ENCODE assay signal across 8 cellular contexts in the genomic region with DNA sequence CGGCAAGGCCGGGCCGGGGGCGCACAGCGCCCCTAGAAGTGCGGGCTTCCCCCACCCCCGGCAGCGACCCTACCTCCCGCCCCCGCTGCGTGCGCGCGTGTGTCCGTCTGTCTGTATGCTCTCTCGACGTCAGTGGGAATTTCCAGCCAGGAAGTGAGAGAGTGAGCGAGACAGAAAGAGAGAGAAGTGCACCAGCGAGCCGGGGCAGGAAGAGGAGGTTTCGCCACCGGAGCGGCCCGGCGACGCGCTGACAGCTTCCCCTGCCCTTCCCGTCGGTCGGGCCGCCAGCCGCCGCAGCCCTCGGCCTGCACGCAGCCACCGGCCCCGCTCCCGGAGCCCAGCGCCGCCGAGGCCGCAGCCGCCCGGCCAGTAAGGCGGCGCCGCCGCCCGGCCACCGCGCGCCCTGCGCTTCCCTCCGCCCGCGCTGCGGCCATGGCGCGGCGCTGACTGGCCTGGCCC. TPM values are rescaled to one million over a fixed set of nuclear protein-coding genes. Genes with fewer than 3 reads are reported as not detected.
DNase-seq lines count a peak whose midpoint lies in the region; ATAC-seq, FAIRE-seq and TF ChIP-seq lines count a peak whose summit lies in the region.

A gene with protein sequence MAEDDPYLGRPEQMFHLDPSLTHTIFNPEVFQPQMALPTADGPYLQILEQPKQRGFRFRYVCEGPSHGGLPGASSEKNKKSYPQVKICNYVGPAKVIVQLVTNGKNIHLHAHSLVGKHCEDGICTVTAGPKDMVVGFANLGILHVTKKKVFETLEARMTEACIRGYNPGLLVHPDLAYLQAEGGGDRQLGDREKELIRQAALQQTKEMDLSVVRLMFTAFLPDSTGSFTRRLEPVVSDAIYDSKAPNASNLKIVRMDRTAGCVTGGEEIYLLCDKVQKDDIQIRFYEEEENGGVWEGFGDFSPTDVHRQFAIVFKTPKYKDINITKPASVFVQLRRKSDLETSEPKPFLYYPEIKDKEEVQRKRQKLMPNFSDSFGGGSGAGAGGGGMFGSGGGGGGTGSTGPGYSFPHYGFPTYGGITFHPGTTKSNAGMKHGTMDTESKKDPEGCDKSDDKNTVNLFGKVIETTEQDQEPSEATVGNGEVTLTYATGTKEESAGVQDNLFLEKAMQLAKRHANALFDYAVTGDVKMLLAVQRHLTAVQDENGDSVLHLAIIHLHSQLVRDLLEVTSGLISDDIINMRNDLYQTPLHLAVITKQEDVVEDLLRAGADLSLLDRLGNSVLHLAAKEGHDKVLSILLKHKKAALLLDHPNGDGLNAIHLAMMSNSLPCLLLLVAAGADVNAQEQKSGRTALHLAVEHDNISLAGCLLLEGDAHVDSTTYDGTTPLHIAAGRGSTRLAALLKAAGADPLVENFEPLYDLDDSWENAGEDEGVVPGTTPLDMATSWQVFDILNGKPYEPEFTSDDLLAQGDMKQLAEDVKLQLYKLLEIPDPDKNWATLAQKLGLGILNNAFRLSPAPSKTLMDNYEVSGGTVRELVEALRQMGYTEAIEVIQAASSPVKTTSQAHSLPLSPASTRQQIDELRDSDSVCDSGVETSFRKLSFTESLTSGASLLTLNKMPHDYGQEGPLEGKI (plus strand): TSS at position 184 of the 459 bp plus-strand sequence. CDS start 24,160 bp downstream, outside the sequence.

- peak within 1 kb of the TSS; percentile 99 for H3K27ac ChIP-seq in C4-2B
- H3K27ac ChIP-seq in RWPE1: peak within 1 kb of the TSS; percentile 98
- peak within 1 kb of the TSS; percentile 97 to 99 (median 98) for H3K27ac ChIP-seq in gastroesophageal sphincter
- peak within 1 kb of the TSS; percentile 93 for H3K27ac ChIP-seq in temporal lobe (ENCODE audit: low read depth, low read length)

- POLR2A ChIA-PET in RWPE1 (lab: Yijun Ruan, JAX; ENCODE audit: low non-redundant PET): no interaction called here

- peak within 1 kb of the TSS; percentile 44 to 92 for H3K4me3 ChIP-seq in gastroesophageal sphincter

- DNase-seq in GM19239 (ENCODE audit: insufficient read length, low spot score) (peak; percentile 65), RWPE1 (ENCODE audit: low spot score) (peak; percentile 52), activated gamma-delta T cell treated with Interleukin-2 at 50 U/mL for 16 hours (peak; percentile 75), occipital lobe (lab: John Stamatoyannopoulos, UW) (peak; percentile 55)

- WGBS in gastroesophageal sphincter (ENCODE audit: low coverage in 1 of 2), 2 donors: no CpG with 5 or more reads among the region's 60 CpGs

- no peak for TF ChIP-seq EP300 in gastroesophageal sphincter (IDR thresholded peaks at IDR 0.05)

- H3K27me3 ChIP-seq in gastroesophageal sphincter: no peaks in the 10 kb centered on the region

- ATAC-seq in HG03442 (IDR thresholded peaks at IDR 0.05; ENCODE audit: unreplicated experiment) (peak; percentile 62), gastroesophageal sphincter (peak; percentile 78)

- peak in 1 of 2 donors; percentile 29 for TF ChIP-seq POLR2A in gastroesophageal sphincter (IDR thresholded peaks at IDR 0.05)

- H3K36me3 ChIP-seq in gastroesophageal sphincter: no peaks in the 10 kb centered on the region

- TF ChIP-seq CTCF in C4-2B (conservative IDR thresholded peaks at IDR 0.05) (peak; percentile 27), RWPE1 (conservative IDR thresholded peaks at IDR 0.05; ENCODE audit: low read depth) (no peak), gastroesophageal sphincter (IDR thresholded peaks at IDR 0.05) (peak in 1 of 4 experiments; percentile 2)

- peak; percentile 64 for FAIRE-seq in GM19239 (lab: Jason Lieb, UNC)

- H3K9me3 ChIP-seq in gastroesophageal sphincter: no peaks in the 10 kb centered on the region

- peaks cover 4 to 58% (median 10%) of the 10 kb centered on the region in 3 donors for H3K4me1 ChIP-seq in gastroesophageal sphincter

- CTCF ChIA-PET in RWPE1 (lab: Yijun Ruan, JAX): interaction anchor here (0.6 kb wide), 1 partner anchor 69 kb away, joined by 4 read pairs; no protein-coding TSS in a partner anchor

RNA-seq across cellular contexts. Expression of the gene that starts here (rescaled TPM):
- total RNA-seq in gastroesophageal sphincter: 10 to 100 TPM; 27.6 to 50.1 (median 43.8) TPM
- 7.0 TPM for total RNA-seq in occipital lobe
- 6.9 TPM for total RNA-seq in temporal lobe

Comparison
In these comparisons a context has a peak if more than half of its experiments do, and no peak if none do; other contexts are left out.
1. Peak in every context shown above with its lines: DNase-seq, ATAC-seq, H3K4me3 ChIP-seq and H3K27ac ChIP-seq.